Comparison of ENCODE assay signal across 8 cellular contexts in genomic region chr17:41689497-41690299, GRCh38. TPM values are rescaled to one million over a fixed set of nuclear protein-coding genes. Genes with fewer than 3 reads are reported as not detected.
A peak's percentile ranks its signal among the peaks of the same experiment; 100 is the strongest.
DNase-seq lines count a peak whose midpoint lies in the region; ATAC-seq, FAIRE-seq and TF ChIP-seq lines count a peak whose summit lies in the region.

No MANE protein-coding gene starts in this region.

- peak overlapping the region; percentile 94 to 99 (median 99) for H3K27ac Mint-ChIP-seq in nephron

- TSS peak; percentile 26 for BruUV-seq in endothelial cell of umbilical vein (replicated peaks; lab: Mats Ljungman, UMichigan)

- POLR2A ChIA-PET in endothelial cell of umbilical vein (lab: Charles Lee) = interaction anchor here (0.5 to 2.3 kb wide), 10 partner anchors 8 to 1549 kb away, joined by 3 to 33 read pairs (median 6); partner anchors contain the start of genes CASC3 and JUP

- TF ChIP-seq CTCF in endothelial cell of umbilical vein (IDR thresholded peaks at IDR 0.05; ENCODE audit: extremely low read depth in 1 of 2, insufficient read depth in 1 of 2, low read depth in 1 of 2, low read length in 2 of 2) = peak; percentile 53 to 67
- TF ChIP-seq CTCF in nephron (IDR thresholded peaks at IDR 0.05; ENCODE audit: unreplicated experiment in 3 of 3) = peak; percentile 67 to 77 (median 70)
- peak in 1 of 3 experiments; percentile 47 for TF ChIP-seq CTCF in vagina (IDR thresholded peaks at IDR 0.05)

- no peaks in the 10 kb centered on the region for H3K9me3 Mint-ChIP-seq in nephron

- peaks cover 20% of the 10 kb centered on the region for H3K4me1 ChIP-seq in endothelial cell of umbilical vein (ENCODE audit: control insufficient read depth, extremely low read depth, insufficient read depth, low read length)
- peaks cover 30% of the 10 kb centered on the region for H3K4me1 ChIP-seq in vagina

- peak overlapping the region; percentile 97 to 98 (median 97) for H3K4me3 Mint-ChIP-seq in nephron

- no peak for TF ChIP-seq POLR2A in endothelial cell of umbilical vein (IDR thresholded peaks at IDR 0.05; ENCODE audit: low read depth, low read length)
- TF ChIP-seq POLR2A in vagina (IDR thresholded peaks at IDR 0.05) = peak in 1 of 2 donors; percentile 4

- DNase-seq in NCI-H1417 (lab: John Stamatoyannopoulos, UW) = peak; percentile 18 to 76 (median 38)
- DNase-seq in NCI-H1417 treated with DMSO at 0.1 percent for 48 hours (lab: John Stamatoyannopoulos, UW) = no peak
- peak; percentile 50 for DNase-seq in NCI-H146 (lab: John Stamatoyannopoulos, UW)
- DNase-seq in activated CD4-positive, alpha-beta T cell treated with anti-CD3 and anti-CD28 coated beads, Interleukin-2, amount 50 U/mL, for 4 hours = peak; percentile 48 to 55
- DNase-seq in endothelial cell of umbilical vein (ENCODE audit: low read depth, low spot score) = peak; percentile 71
- DNase-seq in vagina (ENCODE audit: extremely low spot score in 2 of 2) = no peak

- H3K27ac ChIP-seq in endothelial cell of umbilical vein (ENCODE audit: insufficient read depth, low read depth, low read length) (peak overlapping the region; percentile 97), vagina (peak overlapping the region; percentile 100)

- H3K36me3 ChIP-seq in endothelial cell of umbilical vein (ENCODE audit: control insufficient read depth in 2 of 2, extremely low read depth in 1 of 2, insufficient read depth in 2 of 2, low read length in 2 of 2) = peaks cover 30 to 33% of the 10 kb centered on the region in 2 experiments
- peaks cover 6 to 52% of the 10 kb centered on the region in 2 donors for H3K36me3 ChIP-seq in vagina

- peaks cover 11% of the 10 kb centered on the region for H4K20me1 ChIP-seq in endothelial cell of umbilical vein (replicated peaks; ENCODE audit: control insufficient read depth, extremely low read depth, insufficient read depth, low read length)

- H3K36me3 Mint-ChIP-seq in nephron (ENCODE audit: low read depth) = peaks cover 49% of the 10 kb centered on the region

- H3K4me3 ChIP-seq in endothelial cell of umbilical vein (replicated peaks in 1 of 3; ENCODE audit: insufficient read depth in 1 of 3, low read depth in 1 of 3, low read length in 3 of 3) (peak overlapping the region; percentile 31 to 95 (median 68)), vagina (peak overlapping the region; percentile 89 to 97)

- peak overlapping the region; percentile 98 for H3K4me2 ChIP-seq in endothelial cell of umbilical vein (ENCODE audit: insufficient read depth, low read length)

- H3K9me1 ChIP-seq in endothelial cell of umbilical vein (replicated peaks; ENCODE audit: control insufficient read depth, extremely low read depth, insufficient read depth, low read length) = no peaks in the 10 kb centered on the region

- no peak for ATAC-seq in HG02642 (IDR thresholded peaks at IDR 0.05; ENCODE audit: poor library complexity, unreplicated experiment)

- no peaks in the 10 kb centered on the region for H3K9me3 ChIP-seq in endothelial cell of umbilical vein (replicated peaks; ENCODE audit: control insufficient read depth, insufficient read depth, low read length)
- no peaks in the 10 kb centered on the region for H3K9me3 ChIP-seq in vagina

- H3K27me3 ChIP-seq in endothelial cell of umbilical vein (ENCODE audit: control insufficient read depth in 2 of 2, insufficient read depth in 2 of 2, low read length in 2 of 2) (no peaks in the 10 kb centered on the region), vagina (no peaks in the 10 kb centered on the region)

- peak; percentile 61 for FAIRE-seq in endothelial cell of umbilical vein (lab: Jason Lieb, UNC)

- CTCF ChIA-PET in endothelial cell of umbilical vein (lab: Charles Lee) = interaction anchor here (1.8 to 2.4 kb wide), 4 partner anchors 10 to 141 kb away, joined by 8 to 28 read pairs (median 20); no protein-coding TSS in a partner anchor

- peaks cover 21% of the 10 kb centered on the region for H3K79me2 ChIP-seq in endothelial cell of umbilical vein (ENCODE audit: control insufficient read depth, insufficient read depth, low read length)

- H3K9ac ChIP-seq in endothelial cell of umbilical vein (replicated peaks; ENCODE audit: extremely low read depth, insufficient read depth, low read length) = peak overlapping the region; percentile 99

- H3K4me1 Mint-ChIP-seq in nephron = peaks cover 15% of the 10 kb centered on the region

- dilution Hi-C loops in endothelial cell of umbilical vein (cut with MboI; ENCODE audit: extremely low pct_ligation_motif_present, low sequenced_read_pairs) = no loop called here

- H2AFZ ChIP-seq in endothelial cell of umbilical vein (ENCODE audit: low read depth, low read length) = no peak overlapping the region

- intact Hi-C loops in endothelial cell of umbilical vein (cut with micrococcal nuclease) = no loop called here
- intact Hi-C loops in vagina (cut with DNase I) = no loop called here

- H3K27me3 Mint-ChIP-seq in nephron (ENCODE audit: low read depth) = no peaks in the 10 kb centered on the region

TF ChIP-seq in endothelial cell of umbilical vein, 7 proteins besides CTCF, POLR2A, EP300 and RAD21:
- TF ChIP-seq MYC (IDR thresholded peaks at IDR 0.05; ENCODE audit: low read depth, low read length) (peak; percentile 74), POLR2AphosphoS5 (IDR thresholded peaks at IDR 0.05; ENCODE audit: insufficient read depth, low read depth, low read length) (no peak), FOS (IDR thresholded peaks at IDR 0.05; ENCODE audit: borderline replicate concordance, insufficient read depth, low read length) (no peak), JUN (IDR thresholded peaks at IDR 0.05; ENCODE audit: borderline replicate concordance, insufficient read depth, insufficient read length, low read depth) (no peak), EZH2 (IDR thresholded peaks at IDR 0.05; ENCODE audit: borderline replicate concordance, low read depth, low read length, severe bottlenecking) (no peak), MAX (IDR thresholded peaks at IDR 0.05; ENCODE audit: insufficient read depth, insufficient read length) (no peak)

RNA-seq across cellular contexts. Expression of gene EIF1, which starts 1.0 kb away (rescaled TPM):
- 814 and 839 TPM in 2 replicates for total RNA-seq in endothelial cell of umbilical vein
- 145 and 168 TPM in 2 replicates for polyA plus RNA-seq in endothelial cell of umbilical vein
- polyA plus RNA-seq in endothelial cell of umbilical vein (2011; cell fraction: cytosol; rRNA removed) = 388 and 428 TPM in 2 replicates
- polyA plus RNA-seq in endothelial cell of umbilical vein (2011; cell fraction: nucleus; rRNA removed) = 419 and 463 TPM in 2 replicates
- polyA plus RNA-seq in endothelial cell of umbilical vein (2012) = 971 and 1,095 TPM in 2 replicates
- 103 and 130 TPM in 2 replicates for polyA minus RNA-seq in endothelial cell of umbilical vein
- 133 TPM for polyA minus RNA-seq in endothelial cell of umbilical vein (2011; cell fraction: cytosol; rRNA and poly(A)+ RNA removed)
- polyA minus RNA-seq in endothelial cell of umbilical vein (2011; cell fraction: nucleus; rRNA and poly(A)+ RNA removed) = 207 and 218 TPM in 2 replicates
- 204 TPM for total RNA-seq in vagina

RNA-seq across cellular contexts. Expression of gene GAST, which starts 22.4 kb away (rescaled TPM):
- not detected in 2 replicates for total RNA-seq in endothelial cell of umbilical vein
- polyA plus RNA-seq in endothelial cell of umbilical vein = not detected in 2 replicates
- polyA plus RNA-seq in endothelial cell of umbilical vein (2011; cell fraction: cytosol; rRNA removed) = not detected in 2 replicates
- not detected in 2 replicates for polyA plus RNA-seq in endothelial cell of umbilical vein (2011; cell fraction: nucleus; rRNA removed)
- polyA plus RNA-seq in endothelial cell of umbilical vein (2012) = not detected in 2 replicates
- polyA minus RNA-seq in endothelial cell of umbilical vein = not detected in 2 replicates
- polyA minus RNA-seq in endothelial cell of umbilical vein (2011; cell fraction: cytosol; rRNA and poly(A)+ RNA removed) = not detected
- not detected in 2 replicates for polyA minus RNA-seq in endothelial cell of umbilical vein (2011; cell fraction: nucleus; rRNA and poly(A)+ RNA removed)
- total RNA-seq in vagina = not detected

RNA-seq across cellular contexts. Expression of gene HAP1, which starts 44.7 kb away (rescaled TPM):
- total RNA-seq in endothelial cell of umbilical vein (0.23 and 0.24 TPM in 2 replicates), vagina (1.2 TPM)
- 0.07 and 0.11 TPM in 2 replicates for polyA plus RNA-seq in endothelial cell of umbilical vein
- 0.03 and 0.05 TPM in 2 replicates for polyA plus RNA-seq in endothelial cell of umbilical vein (2011; cell fraction: cytosol; rRNA removed)
- 0.96 and 1.0 TPM in 2 replicates for polyA plus RNA-seq in endothelial cell of umbilical vein (2011; cell fraction: nucleus; rRNA removed)
- polyA plus RNA-seq in endothelial cell of umbilical vein (2012) = 0.27 TPM in 1 of 2 replicates, not detected in the other
- 0.06 TPM in 1 of 2 replicates, not detected in the other for polyA minus RNA-seq in endothelial cell of umbilical vein
- not detected for polyA minus RNA-seq in endothelial cell of umbilical vein (2011; cell fraction: cytosol; rRNA and poly(A)+ RNA removed)
- polyA minus RNA-seq in endothelial cell of umbilical vein (2011; cell fraction: nucleus; rRNA and poly(A)+ RNA removed) = 0.05 and 0.14 TPM in 2 replicates

Comparison
In these comparisons a context has a peak if more than half of its experiments do, and no peak if none do; other contexts are left out.
1. DNase-seq: peak in NCI-H1417 (3 of 3), NCI-H146 (single experiment), activated CD4-positive, alpha-beta T cell treated with anti-CD3 and anti-CD28 coated beads, Interleukin-2, amount 50 U/mL, for 4 hours (2 of 2) and endothelial cell of umbilical vein (single experiment); none in NCI-H1417 treated with DMSO at 0.1 percent for 48 hours (single experiment) and vagina (0 of 2).